In the genomic region with DNA sequence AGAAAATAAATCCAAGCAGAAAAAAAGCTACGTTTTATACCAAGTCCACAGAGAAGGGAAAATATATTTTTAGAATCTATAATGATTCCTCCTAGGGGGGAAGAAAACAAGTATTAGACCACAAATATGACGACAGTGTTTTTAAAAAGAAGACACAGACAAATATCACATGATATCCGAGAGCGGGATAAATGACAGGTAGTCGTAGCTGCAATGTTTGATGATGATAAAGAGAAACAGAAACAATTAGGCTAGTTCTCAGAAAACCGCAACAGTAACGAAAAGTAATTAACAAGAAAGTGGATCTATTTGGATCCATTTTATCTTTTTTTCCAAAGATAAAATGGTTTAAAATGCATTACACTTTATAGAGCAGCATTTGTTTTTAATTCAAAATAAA, we compare ENCODE assay signal across 8 cellular contexts. TPM values are rescaled to one million over a fixed set of nuclear protein-coding genes. Genes with fewer than 3 reads are reported as not detected.
DNase-seq lines count a peak whose midpoint lies in the region; ATAC-seq, FAIRE-seq and TF ChIP-seq lines count a peak whose summit lies in the region.

No MANE protein-coding gene starts in this region.

- no peak overlapping the region for H2AFZ ChIP-seq in mesenchymal stem cell (ENCODE audit: low read depth, low read length)

- H3K4me3 ChIP-seq in heart right ventricle (peak overlapping the region; percentile 69 to 97 (median 88)), astrocyte of the spinal cord (ENCODE audit: low read depth, low read length) (peak overlapping the region; percentile 90), mesenchymal stem cell (ENCODE audit: insufficient read depth in 1 of 2, low read depth in 1 of 2, low read length in 2 of 2) (peak overlapping the region in 1 of 2 experiments; percentile 95), aorta (ENCODE audit: low read length in 2 of 2) (peak overlapping the region; percentile 58 to 66)

- peak overlapping the region; percentile 93 for H3K9ac ChIP-seq in mesenchymal stem cell (ENCODE audit: low read length)

- no peak overlapping the region for H3K4ac ChIP-seq in mesenchymal stem cell (ENCODE audit: low read depth in 1 of 2, low read length in 2 of 2)

- H2BK15ac ChIP-seq in mesenchymal stem cell (ENCODE audit: low read depth, poor library complexity, severe bottlenecking), result no peak overlapping the region

- no peak overlapping the region for H3K14ac ChIP-seq in mesenchymal stem cell (ENCODE audit: low read length in 2 of 2)

- WGBS in heart right ventricle, 2 donors, result 9 to 10% methylated on average over 7 of the region's 7 CpGs
- WGBS in mesenchymal stem cell, result 40% methylated on average over 1 of the region's 7 CpGs
- WGBS in aorta, 2 donors, result 8 to 13% methylated on average over 7 of the region's 7 CpGs

- H3K4me2 ChIP-seq in mesenchymal stem cell (ENCODE audit: low read length, poor library complexity, severe bottlenecking), result peak overlapping the region; percentile 91

- peaks cover 10% of the 10 kb centered on the region for H3K79me1 ChIP-seq in mesenchymal stem cell (replicated peaks; ENCODE audit: low read length, poor library complexity, severe bottlenecking)

- H3K27ac ChIP-seq in heart right ventricle, result peak overlapping the region in 6 of 10 donors; percentile 68 to 87 (median 82)
- H3K27ac ChIP-seq in mesenchymal stem cell (ENCODE audit: low read length, poor library complexity, severe bottlenecking), result no peak overlapping the region
- H3K27ac ChIP-seq in aorta (ENCODE audit: low read depth in 1 of 2, low read length in 2 of 2), result no peak overlapping the region

- TF ChIP-seq CTCF in heart right ventricle (IDR thresholded peaks at IDR 0.05) (no peak), astrocyte of the spinal cord (IDR thresholded peaks at IDR 0.05; ENCODE audit: low read depth, low read length) (no peak)

- peaks cover 4 to 78% (median 49%) of the 10 kb centered on the region in 9 donors for H3K4me1 ChIP-seq in heart right ventricle
- H3K4me1 ChIP-seq in mesenchymal stem cell (ENCODE audit: control insufficient read depth, insufficient read depth, low read depth, low read length), result peaks cover 7% of the 10 kb centered on the region
- H3K4me1 ChIP-seq in aorta (ENCODE audit: control insufficient read depth in 1 of 2, insufficient read depth in 2 of 2, low read length in 2 of 2), result peaks cover 0 to 3% of the 10 kb centered on the region in 2 donors

- H4K91ac ChIP-seq in mesenchymal stem cell (ENCODE audit: low read length), result no peak overlapping the region

- no peaks in the 10 kb centered on the region for H3K9me3 ChIP-seq in heart right ventricle
- no peaks in the 10 kb centered on the region for H3K9me3 ChIP-seq in mesenchymal stem cell (ENCODE audit: control insufficient read depth, low read length)
- no peaks in the 10 kb centered on the region for H3K9me3 ChIP-seq in aorta (ENCODE audit: control insufficient read depth, low read length)

- H3K27me3 ChIP-seq in heart right ventricle (no peaks in the 10 kb centered on the region), mesenchymal stem cell (ENCODE audit: control insufficient read depth in 1 of 2, insufficient read depth in 1 of 2, low read length in 2 of 2) (no peaks in the 10 kb centered on the region), aorta (ENCODE audit: control insufficient read depth in 1 of 2, insufficient read depth in 2 of 2, low read length in 1 of 2) (no peaks in the 10 kb centered on the region)

- DNase-seq in heart right ventricle (no peak), Right ventricle myocardium superior (no peak), astrocyte of the spinal cord (ENCODE audit: low read depth, low spot score) (no peak), mesenchymal stem cell (no peak), aorta (no peak), amniotic stem cell (lab: John Stamatoyannopoulos, UW) (no peak), urothelium cell line (ENCODE audit: low spot score) (no peak)
- DNase-seq in activated CD4-positive, CD25-positive, alpha-beta regulatory T cell treated with anti-CD3 and anti-CD28 coated beads, Interleukin-2, amount 50 U/mL, for 72 hours, result no peak

- H3K36me3 ChIP-seq in heart right ventricle (peaks cover 0 to 44% (median 0%) of the 10 kb centered on the region in 9 donors), mesenchymal stem cell (ENCODE audit: control insufficient read depth in 1 of 2, insufficient read depth in 2 of 2, low read depth in 1 of 2, low read length in 2 of 2) (peaks cover 0 to 21% of the 10 kb centered on the region in 2 experiments), aorta (ENCODE audit: control insufficient read depth in 1 of 2, insufficient read depth in 2 of 2, low read length in 1 of 2) (no peaks in the 10 kb centered on the region)

- in situ Hi-C loops in astrocyte of the spinal cord (cut with HindIII; ENCODE audit: low sequenced_read_pairs), result no loop called here

- intact Hi-C loops in heart right ventricle (cut with DNase I) (loop anchor here in 3 of 10 donors (5.0 to 10.0 kb wide), 4 partner anchors 114 to 831 kb away; a partner anchor contains a TSS), Right ventricle myocardium superior (cut with DNase I) (no loop called here), aorta (cut with DNase I) (loop anchor here (5.0 to 10.0 kb wide), 2 partner anchors 171 to 294 kb away; a partner anchor contains a TSS)

- ATAC-seq in heart right ventricle (no peak), Right ventricle myocardium superior (ENCODE audit: poor library complexity) (no peak), aorta (ENCODE audit: low FRiP score) (no peak)

- H2BK12ac ChIP-seq in mesenchymal stem cell (ENCODE audit: low read length in 2 of 2), result no peak overlapping the region

- FAIRE-seq in urothelium cell line (lab: Jason Lieb, UNC), result no peak

- H4K8ac ChIP-seq in mesenchymal stem cell (ENCODE audit: low read length), result no peak overlapping the region

- H2BK5ac ChIP-seq in mesenchymal stem cell (ENCODE audit: low read depth, low read length, poor library complexity, severe bottlenecking), result no peak overlapping the region

- H3K18ac ChIP-seq in mesenchymal stem cell (ENCODE audit: low read depth in 1 of 2, low read length in 2 of 2), result no peak overlapping the region

- no peak overlapping the region for H2AK5ac ChIP-seq in mesenchymal stem cell (ENCODE audit: low read length, severe bottlenecking)

- no peak overlapping the region for H3K23ac ChIP-seq in mesenchymal stem cell (ENCODE audit: low read length in 2 of 2)

- H2BK120ac ChIP-seq in mesenchymal stem cell (ENCODE audit: low read depth, low read length), result no peak overlapping the region

RNA-seq across cellular contexts. Expression of a gene that starts 0.9 kb away (rescaled TPM):
- total RNA-seq in heart right ventricle (1 to 10 TPM; 4.0 to 7.3 (median 6.5) TPM), Right ventricle myocardium superior (5.7 TPM), aorta (10 to 100 TPM; 11.1 to 16.2 TPM)
- polyA plus RNA-seq in heart right ventricle (10 to 100 TPM in 1 of 2 donors, 1 to 10 TPM in 1; 3.5 to 10.5 TPM), aorta (1 to 10 TPM; 3.8 to 9.2 TPM)
- 7.1 TPM for polyA plus RNA-seq in mesenchymal stem cell (2013, experiment 1 of 2)
- polyA plus RNA-seq in mesenchymal stem cell (2013, experiment 2 of 2), result 7.2 TPM

RNA-seq across cellular contexts. Expression of a gene that starts 0.9 kb away (rescaled TPM):
- 1 to 10 TPM; 1.3 to 3.1 (median 2.1) TPM for total RNA-seq in heart right ventricle
- polyA plus RNA-seq in heart right ventricle, result 1 to 10 TPM in 1 of 2 donors, under 1 TPM in 1; 0.97 to 2.4 TPM
- 2.3 TPM for total RNA-seq in Right ventricle myocardium superior
- polyA plus RNA-seq in mesenchymal stem cell (2013, experiment 1 of 2), result 1.0 TPM
- polyA plus RNA-seq in mesenchymal stem cell (2013, experiment 2 of 2), result 1.1 TPM
- 1 to 10 TPM; 3.2 to 6.6 TPM for total RNA-seq in aorta
- polyA plus RNA-seq in aorta, result 1 to 10 TPM in 1 of 2 donors, not detected in 1; 7.0 TPM

RNA-seq across cellular contexts. Expression of a gene that starts 20.9 kb away (rescaled TPM):
- total RNA-seq in heart right ventricle (10 to 100 TPM; 19.1 to 44.2 (median 27.9) TPM), Right ventricle myocardium superior (31.5 TPM), aorta (10 to 100 TPM; 45.7 to 75.4 TPM)
- polyA plus RNA-seq in heart right ventricle (10 to 100 TPM; 29.6 to 82.2 TPM), aorta (10 to 100 TPM; 36.9 to 75.1 TPM)
- polyA plus RNA-seq in mesenchymal stem cell (2013, experiment 1 of 2), result 61.3 TPM
- polyA plus RNA-seq in mesenchymal stem cell (2013, experiment 2 of 2), result 61.0 TPM

Comparison
In these comparisons a context has a peak if more than half of its experiments do, and no peak if none do; other contexts are left out.
1. H3K27ac ChIP-seq: peak in heart right ventricle (6 of 10); none in mesenchymal stem cell (single experiment) and aorta (0 of 2).